Comparison of ENCODE assay signal across 1 cellular context in the genomic region with DNA sequence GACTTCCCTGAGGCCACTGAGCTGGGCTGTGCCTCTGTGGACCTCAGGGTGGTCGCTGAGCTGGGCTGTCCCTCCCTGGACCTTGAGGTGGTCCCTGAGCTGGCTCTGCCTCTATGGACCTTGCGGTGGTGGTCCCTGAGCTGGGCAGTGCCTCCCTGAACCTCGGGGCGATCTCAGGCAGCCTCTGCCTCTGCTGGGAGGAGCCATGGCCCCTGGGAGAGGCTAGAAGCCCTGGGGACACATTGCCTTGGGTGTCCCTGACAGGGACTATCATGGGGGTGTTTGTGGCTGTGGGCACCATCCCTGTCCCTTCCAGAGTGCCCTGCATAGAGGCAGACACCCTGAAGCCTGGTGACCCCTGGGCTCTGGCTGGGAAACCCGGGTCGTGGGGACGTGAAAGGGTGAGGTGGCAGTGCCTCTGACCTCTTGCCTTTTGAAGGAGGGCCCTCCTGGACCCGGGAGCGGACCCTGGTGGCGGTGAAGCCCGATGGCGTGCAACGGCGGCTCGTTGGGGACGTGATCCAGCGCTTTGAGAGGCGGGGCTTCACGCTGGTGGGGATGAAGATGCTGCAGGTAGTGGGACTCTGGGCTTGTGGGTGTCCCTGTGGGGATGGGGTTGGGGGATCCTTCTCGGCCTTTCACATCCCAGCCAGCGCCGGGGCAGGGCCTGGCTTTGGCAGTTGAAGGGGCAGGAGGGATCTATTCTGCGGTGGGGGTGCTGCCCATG.
TF ChIP-seq lines count a peak whose summit lies in the region.

No MANE protein-coding gene starts in this region.

TF ChIP-seq in K562, 482 proteins besides CTCF, POLR2A, EP300 and RAD21 (continued from another document):
- TF ChIP-seq, protein P1, sequence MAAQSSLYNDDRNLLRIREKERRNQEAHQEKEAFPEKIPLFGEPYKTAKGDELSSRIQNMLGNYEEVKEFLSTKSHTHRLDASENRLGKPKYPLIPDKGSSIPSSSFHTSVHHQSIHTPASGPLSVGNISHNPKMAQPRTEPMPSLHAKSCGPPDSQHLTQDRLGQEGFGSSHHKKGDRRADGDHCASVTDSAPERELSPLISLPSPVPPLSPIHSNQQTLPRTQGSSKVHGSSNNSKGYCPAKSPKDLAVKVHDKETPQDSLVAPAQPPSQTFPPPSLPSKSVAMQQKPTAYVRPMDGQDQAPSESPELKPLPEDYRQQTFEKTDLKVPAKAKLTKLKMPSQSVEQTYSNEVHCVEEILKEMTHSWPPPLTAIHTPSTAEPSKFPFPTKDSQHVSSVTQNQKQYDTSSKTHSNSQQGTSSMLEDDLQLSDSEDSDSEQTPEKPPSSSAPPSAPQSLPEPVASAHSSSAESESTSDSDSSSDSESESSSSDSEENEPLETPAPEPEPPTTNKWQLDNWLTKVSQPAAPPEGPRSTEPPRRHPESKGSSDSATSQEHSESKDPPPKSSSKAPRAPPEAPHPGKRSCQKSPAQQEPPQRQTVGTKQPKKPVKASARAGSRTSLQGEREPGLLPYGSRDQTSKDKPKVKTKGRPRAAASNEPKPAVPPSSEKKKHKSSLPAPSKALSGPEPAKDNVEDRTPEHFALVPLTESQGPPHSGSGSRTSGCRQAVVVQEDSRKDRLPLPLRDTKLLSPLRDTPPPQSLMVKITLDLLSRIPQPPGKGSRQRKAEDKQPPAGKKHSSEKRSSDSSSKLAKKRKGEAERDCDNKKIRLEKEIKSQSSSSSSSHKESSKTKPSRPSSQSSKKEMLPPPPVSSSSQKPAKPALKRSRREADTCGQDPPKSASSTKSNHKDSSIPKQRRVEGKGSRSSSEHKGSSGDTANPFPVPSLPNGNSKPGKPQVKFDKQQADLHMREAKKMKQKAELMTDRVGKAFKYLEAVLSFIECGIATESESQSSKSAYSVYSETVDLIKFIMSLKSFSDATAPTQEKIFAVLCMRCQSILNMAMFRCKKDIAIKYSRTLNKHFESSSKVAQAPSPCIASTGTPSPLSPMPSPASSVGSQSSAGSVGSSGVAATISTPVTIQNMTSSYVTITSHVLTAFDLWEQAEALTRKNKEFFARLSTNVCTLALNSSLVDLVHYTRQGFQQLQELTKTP (IDR thresholded peaks at IDR 0.05; ENCODE audit: low read depth in 1 of 2, partially characterized antibody in 2 of 2), result no peak
